In the genomic region with DNA sequence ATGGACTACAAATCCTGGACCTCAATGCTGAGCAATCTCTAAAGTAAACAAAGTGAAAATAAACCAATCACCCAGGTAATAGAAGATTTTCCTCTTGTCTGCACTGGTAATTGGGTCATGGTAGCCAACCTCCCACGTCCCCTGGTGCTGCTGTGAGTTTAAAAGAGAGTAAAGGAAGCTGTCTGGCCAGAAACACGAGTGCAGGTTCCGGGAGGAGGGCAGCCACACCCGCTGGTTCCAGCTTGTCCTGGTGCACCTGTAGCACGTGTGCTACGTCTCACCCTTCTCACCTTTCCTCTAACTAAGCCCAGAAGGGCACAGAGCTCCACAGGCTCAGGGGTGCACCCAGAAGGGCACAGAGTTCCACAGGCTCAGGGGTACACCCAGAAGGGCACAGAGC, we compare ENCODE assay signal across 15 cellular contexts. TPM values are rescaled to one million over a fixed set of nuclear protein-coding genes. Genes with fewer than 3 reads are reported as not detected.
A peak's percentile ranks its signal among the peaks of the same experiment; 100 is the strongest.
DNase-seq lines count a peak whose midpoint lies in the region; ATAC-seq and TF ChIP-seq lines count a peak whose summit lies in the region.
"Had no signal": no experiment of that assay in that cellular context is flagged by ENCODE, and none has a peak within 500 bp of the region (broad histone marks: within the 10 kb centered on the region; RNA-seq: fewer than 3 reads in every experiment).

No MANE protein-coding gene starts in this region.

- peaks cover 49% of the 10 kb centered on the region for H3K4me1 ChIP-seq in CD4-positive, CD25-positive, alpha-beta regulatory T cell (ENCODE audit: control insufficient read depth, insufficient read depth, low read length, poor library complexity, severe bottlenecking)
- peaks cover 70% of the 10 kb centered on the region for H3K4me1 ChIP-seq in CD4-positive, alpha-beta memory T cell (ENCODE audit: insufficient read depth, low read length)
- peaks cover 3% of the 10 kb centered on the region for H3K4me1 ChIP-seq in mucosa of descending colon (ENCODE audit: low read depth)

- TF ChIP-seq CTCF in mucosa of descending colon (IDR thresholded peaks at IDR 0.05), result no peak

- H3K27ac ChIP-seq in CD4-positive, CD25-positive, alpha-beta regulatory T cell (ENCODE audit: insufficient read depth, low read length, poor library complexity, severe bottlenecking), result peak overlapping the region; percentile 51
- peak overlapping the region; percentile 42 for H3K27ac ChIP-seq in CD4-positive, alpha-beta memory T cell (ENCODE audit: low read depth, low read length)
- H3K27ac ChIP-seq: adrenal gland, lower lobe of right lung had no signal

- no peaks in the 10 kb centered on the region for H3K27me3 ChIP-seq in CD4-positive, CD25-positive, alpha-beta regulatory T cell (ENCODE audit: control insufficient read depth, insufficient read depth, low read length)
- H3K27me3 ChIP-seq in CD4-positive, alpha-beta memory T cell (ENCODE audit: insufficient read depth, low read length), result no peaks in the 10 kb centered on the region
- H3K27me3 ChIP-seq: adrenal gland had no signal

- DNase-seq in CD4-positive, CD25-positive, alpha-beta regulatory T cell, result peak in 1 of 3 donors; percentile 35
- DNase-seq in CD4-positive, alpha-beta memory T cell, result peak; percentile 38 to 69 (median 57)
- DNase-seq in activated CD8-positive, alpha-beta T cell treated with anti-CD3 and anti-CD28 coated beads, Interleukin-2, amount 10 ng/mL, durations not matched to agents 7 days and 5 days, result peak; percentile 21
- DNase-seq in mucosa of descending colon (peak; percentile 67 to 78 (median 70)), HEK293T (ENCODE audit: extremely low spot score) (no peak), NOMO-1 treated with DMSO at 0.1 percent for 48 hours (lab: John Stamatoyannopoulos, UW; ENCODE audit: unreplicated experiment) (no peak)
- DNase-seq: HFFc6; lower lobe of right lung; NCI-H1092 treated with DMSO at 0.1 percent for 48 hours; NCI-H526 treated with DMSO at 0.1 percent for 48 hours; OCI-M1; stimulated activated CD4-positive, alpha-beta T cell treated with anti-CD3 and anti-CD28 coated beads, Interleukin-2, amount 100 ng/mL, for 48 hours had no signal

- intact Hi-C loops in CD4-positive, alpha-beta memory T cell (cut with micrococcal nuclease), result no loop called here
- intact Hi-C loops in mucosa of descending colon (cut with DNase I, micrococcal nuclease), result no loop called here

- ATAC-seq in CD4-positive, CD25-positive, alpha-beta regulatory T cell (ENCODE audit: low read depth in 2 of 2), result peak in 1 of 2 donors; percentile 3
- ATAC-seq in activated CD8-positive, alpha-beta T cell treated with anti-CD3 and anti-CD28 coated beads, Interleukin-2, amount 10 ng/mL, durations not matched to agents 7 days and 5 days, result no peak
- peak; percentile 74 for ATAC-seq in mucosa of descending colon
- no peak for ATAC-seq in GM21717 (IDR thresholded peaks at IDR 0.05; ENCODE audit: unreplicated experiment)
- ATAC-seq: lower lobe of right lung, WTC11 had no signal

- H3K4me3 ChIP-seq in CD4-positive, CD25-positive, alpha-beta regulatory T cell (ENCODE audit: low read depth, low read length), result peak overlapping the region; percentile 42
- H3K4me3 ChIP-seq in CD4-positive, alpha-beta memory T cell (ENCODE audit: low read length in 2 of 2), result peak overlapping the region in 1 of 2 donors; percentile 22
- H3K4me3 ChIP-seq in mucosa of descending colon, result no peak overlapping the region
- H3K4me3 ChIP-seq: adrenal gland, lower lobe of right lung had no signal

- peaks cover 18% of the 10 kb centered on the region for H3K36me3 ChIP-seq in CD4-positive, CD25-positive, alpha-beta regulatory T cell (ENCODE audit: control insufficient read depth, insufficient read depth, low read length)
- H3K36me3 ChIP-seq in CD4-positive, alpha-beta memory T cell (ENCODE audit: insufficient read depth, low read length), result peaks cover 3% of the 10 kb centered on the region
- H3K36me3 ChIP-seq in mucosa of descending colon (ENCODE audit: low read depth), result no peaks in the 10 kb centered on the region
- H3K36me3 ChIP-seq: adrenal gland, lower lobe of right lung had no signal

- peaks cover 0 to 5% (median 0%) of the 10 kb centered on the region in 7 donors for H3K9me3 Mint-ChIP-seq in CD4-positive, CD25-positive, alpha-beta regulatory T cell
- H3K9me3 Mint-ChIP-seq in CD4-positive, alpha-beta memory T cell, result no peaks in the 10 kb centered on the region
- H3K9me3 Mint-ChIP-seq in activated CD8-positive, alpha-beta T cell treated with anti-CD3 and anti-CD28 coated beads, Interleukin-2, amount 10 ng/mL, durations not matched to agents 7 days and 5 days (ENCODE audit: insufficient read depth), result no peaks in the 10 kb centered on the region
- H3K9me3 Mint-ChIP-seq: HFFc6 had no signal

- H3K9me3 ChIP-seq in CD4-positive, CD25-positive, alpha-beta regulatory T cell (ENCODE audit: control insufficient read depth in 2 of 2, low read length in 2 of 2), result no peaks in the 10 kb centered on the region
- H3K9me3 ChIP-seq in CD4-positive, alpha-beta memory T cell (ENCODE audit: control insufficient read depth in 1 of 2, low read length in 2 of 2), result no peaks in the 10 kb centered on the region
- H3K9me3 ChIP-seq in mucosa of descending colon, result no peaks in the 10 kb centered on the region
- H3K9me3 ChIP-seq: adrenal gland, lower lobe of right lung had no signal

- H3K27ac Mint-ChIP-seq in CD4-positive, CD25-positive, alpha-beta regulatory T cell, result peak overlapping the region; percentile 27 to 56 (median 38)
- peak overlapping the region; percentile 83 to 94 (median 88) for H3K27ac Mint-ChIP-seq in CD4-positive, alpha-beta memory T cell
- peak overlapping the region; percentile 55 for H3K27ac Mint-ChIP-seq in activated CD8-positive, alpha-beta T cell treated with anti-CD3 and anti-CD28 coated beads, Interleukin-2, amount 10 ng/mL, durations not matched to agents 7 days and 5 days
- H3K27ac Mint-ChIP-seq: HFFc6, WTC11 had no signal

- peaks cover 28 to 83% (median 50%) of the 10 kb centered on the region in 4 donors for H3K4me1 Mint-ChIP-seq in CD4-positive, CD25-positive, alpha-beta regulatory T cell
- H3K4me1 Mint-ChIP-seq in CD4-positive, alpha-beta memory T cell, result peaks cover 63 to 95% (median 80%) of the 10 kb centered on the region in 4 donors
- H3K4me1 Mint-ChIP-seq in activated CD8-positive, alpha-beta T cell treated with anti-CD3 and anti-CD28 coated beads, Interleukin-2, amount 10 ng/mL, durations not matched to agents 7 days and 5 days (ENCODE audit: low read depth), result peaks cover 72% of the 10 kb centered on the region
- H3K4me1 Mint-ChIP-seq: WTC11 had no signal

- POLR2A ChIA-PET in CD4-positive, alpha-beta memory T cell (lab: Charles Lee; ENCODE audit: partially characterized antibody), result no interaction called here
- POLR2A ChIA-PET in activated CD8-positive, alpha-beta T cell treated with anti-CD3 and anti-CD28 coated beads, Interleukin-2, amount 10 ng/mL, durations not matched to agents 7 days and 5 days (lab: Charles Lee), result interaction anchor here (0.9 to 1.0 kb wide), 2 partner anchors 115 to 119 kb away, joined by 3 to 4 read pairs; no protein-coding TSS in a partner anchor
- POLR2A ChIA-PET in HEK293T (lab: Yijun Ruan, JAX), result no interaction called here

- no peaks in the 10 kb centered on the region for H3K27me3 Mint-ChIP-seq in CD4-positive, CD25-positive, alpha-beta regulatory T cell
- H3K27me3 Mint-ChIP-seq in CD4-positive, alpha-beta memory T cell, result no peaks in the 10 kb centered on the region
- H3K27me3 Mint-ChIP-seq in activated CD8-positive, alpha-beta T cell treated with anti-CD3 and anti-CD28 coated beads, Interleukin-2, amount 10 ng/mL, durations not matched to agents 7 days and 5 days (ENCODE audit: low read depth), result no peaks in the 10 kb centered on the region

- peak overlapping the region in 3 of 4 donors; percentile 38 to 52 (median 50) for H3K4me3 Mint-ChIP-seq in CD4-positive, CD25-positive, alpha-beta regulatory T cell
- H3K4me3 Mint-ChIP-seq in CD4-positive, alpha-beta memory T cell, result peak overlapping the region; percentile 36 to 76 (median 54)
- H3K4me3 Mint-ChIP-seq in activated CD8-positive, alpha-beta T cell treated with anti-CD3 and anti-CD28 coated beads, Interleukin-2, amount 10 ng/mL, durations not matched to agents 7 days and 5 days, result no peak overlapping the region
- H3K4me3 Mint-ChIP-seq: HFFc6, WTC11 had no signal

- peaks cover 30% of the 10 kb centered on the region for H3K36me3 Mint-ChIP-seq in CD4-positive, CD25-positive, alpha-beta regulatory T cell
- H3K36me3 Mint-ChIP-seq in CD4-positive, alpha-beta memory T cell, result peaks cover 40 to 43% of the 10 kb centered on the region in 2 donors
- H3K36me3 Mint-ChIP-seq in activated CD8-positive, alpha-beta T cell treated with anti-CD3 and anti-CD28 coated beads, Interleukin-2, amount 10 ng/mL, durations not matched to agents 7 days and 5 days (ENCODE audit: low read depth), result peaks cover 71% of the 10 kb centered on the region
- H3K36me3 Mint-ChIP-seq: WTC11 had no signal

- CTCF ChIA-PET in CD4-positive, alpha-beta memory T cell (lab: Charles Lee; ENCODE audit: partially characterized antibody), result interaction anchor here (1.0 to 1.9 kb wide), 2 partner anchors 11 to 30 kb away, joined by 3 to 4 read pairs; no protein-coding TSS in a partner anchor
- CTCF ChIA-PET in activated CD8-positive, alpha-beta T cell treated with anti-CD3 and anti-CD28 coated beads, Interleukin-2, amount 10 ng/mL, durations not matched to agents 7 days and 5 days (lab: Charles Lee), result interaction anchor here (1.4 to 2.5 kb wide), 2 partner anchors 19 to 447 kb away, joined by 5 to 9 read pairs; no protein-coding TSS in a partner anchor
- CTCF ChIA-PET in HEK293T (lab: Yijun Ruan, JAX), result no interaction called here

TF ChIP-seq in HEK293T, 16 proteins besides CTCF, POLR2A, EP300 and RAD21 (continues in another document):
- TF ChIP-seq ELF4 (IDR thresholded peaks at IDR 0.05) (no peak), FOXM1 (IDR thresholded peaks at IDR 0.05; ENCODE audit: borderline replicate concordance) (no peak), NFRKB (IDR thresholded peaks at IDR 0.05) (no peak), LEF1 (IDR thresholded peaks at IDR 0.05; ENCODE audit: borderline replicate concordance) (no peak), TARDBP (IDR thresholded peaks at IDR 0.05) (no peak)

RNA-seq across cellular contexts. Expression of a gene that starts 5.4 kb away (rescaled TPM):
- total RNA-seq in CD4-positive, CD25-positive, alpha-beta regulatory T cell, result 42.9 TPM
- polyA plus RNA-seq in CD4-positive, CD25-positive, alpha-beta regulatory T cell, result 10 to 100 TPM in 3 of 4 donors, 1 to 10 TPM in 1; 8.2 to 13.7 (median 11.3) TPM
- total RNA-seq in CD4-positive, alpha-beta memory T cell, result 10 to 100 TPM; 34.4 to 37.6 TPM
- 10 to 100 TPM in 1 of 2 donors, 1 to 10 TPM in 1; 5.6 to 21.4 TPM for polyA plus RNA-seq in CD4-positive, alpha-beta memory T cell
- total RNA-seq in activated CD8-positive, alpha-beta T cell treated with anti-CD3 and anti-CD28 coated beads, Interleukin-2, amount 10 ng/mL, durations not matched to agents 7 days and 5 days, result 10 to 100 TPM; 38.5 to 40.1 TPM
- total RNA-seq in mucosa of descending colon, result 10 to 100 TPM; 26.9 to 72.5 (median 69.7) TPM

Comparison
In these comparisons a context has a peak if more than half of its experiments do, and no peak if none do; other contexts are left out.
1. DNase-seq: peak in CD4-positive, alpha-beta memory T cell (5 of 5), activated CD8-positive, alpha-beta T cell treated with anti-CD3 and anti-CD28 coated beads, Interleukin-2, amount 10 ng/mL, durations not matched to agents 7 days and 5 days (single experiment) and mucosa of descending colon (3 of 3); none in HEK293T (single experiment) and NOMO-1 treated with DMSO at 0.1 percent for 48 hours (single experiment).
2. H3K27ac Mint-ChIP-seq: peak in every context shown above with its lines; median percentile 88 in CD4-positive, alpha-beta memory T cell; 55 in activated CD8-positive, alpha-beta T cell treated with anti-CD3 and anti-CD28 coated beads, Interleukin-2, amount 10 ng/mL, durations not matched to agents 7 days and 5 days; 38 in CD4-positive, CD25-positive, alpha-beta regulatory T cell.